Comparison of ENCODE assay signal across 9 cellular contexts in the genomic region with DNA sequence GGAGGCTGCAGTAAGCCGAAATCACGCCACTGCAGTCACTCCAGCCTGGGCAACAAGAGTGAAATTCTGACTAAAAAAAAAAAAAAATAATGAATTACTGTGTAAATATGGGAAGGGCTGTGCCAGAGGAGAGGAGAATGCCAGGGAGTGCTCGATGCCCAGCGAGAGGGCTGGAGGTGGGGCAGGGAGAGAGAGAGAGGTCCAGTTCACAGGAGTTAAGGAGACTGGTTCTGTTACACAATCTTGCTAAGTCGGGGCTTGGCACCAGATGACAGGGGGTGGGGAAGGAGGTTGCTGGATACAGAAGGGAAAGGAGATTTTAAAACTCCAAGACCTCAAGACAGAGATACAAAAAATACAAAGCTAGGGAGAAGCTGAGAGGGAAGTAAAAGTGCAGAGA. TPM values are rescaled to one million over a fixed set of nuclear protein-coding genes. Genes with fewer than 3 reads are reported as not detected.
DNase-seq lines count a peak whose midpoint lies in the region; ATAC-seq and TF ChIP-seq lines count a peak whose summit lies in the region.
"Had no signal": no experiment of that assay in that cellular context is flagged by ENCODE, and none has a peak within 500 bp of the region (broad histone marks: within the 10 kb centered on the region; RNA-seq: fewer than 3 reads in every experiment).

No MANE protein-coding gene starts in this region.

- H3K4me1 ChIP-seq in adipocyte (ENCODE audit: control insufficient read depth, insufficient read depth, low read length) (peaks cover 61% of the 10 kb centered on the region), right cardiac atrium (ENCODE audit: control insufficient read depth, insufficient read depth, low read length) (peaks cover 3% of the 10 kb centered on the region), spleen (peaks cover 18 to 65% (median 47%) of the 10 kb centered on the region in 6 donors)

- H3K9me3 ChIP-seq in adipocyte (ENCODE audit: control insufficient read depth, low read length) (no peaks in the 10 kb centered on the region), right cardiac atrium (ENCODE audit: control insufficient read depth, low read length) (no peaks in the 10 kb centered on the region), spleen (no peaks in the 10 kb centered on the region)

- no peak for TF ChIP-seq CTCF in spleen (IDR thresholded peaks at IDR 0.05 in 8 of 11, conservative IDR thresholded peaks at IDR 0.05 in 3 of 11)

- intact Hi-C loops in right cardiac atrium (cut with DNase I) (no loop called here), spleen (cut with DNase I; ENCODE audit: low total_unique reads) (no loop called here)

- H3K36me3 ChIP-seq in adipocyte (ENCODE audit: control insufficient read depth, insufficient read depth, low read length, severe bottlenecking): peaks cover 17% of the 10 kb centered on the region
- peaks cover 0 to 17% (median 0%) of the 10 kb centered on the region in 6 donors for H3K36me3 ChIP-seq in spleen

- ATAC-seq in right cardiac atrium (peak; percentile 43 to 55), GM19351 (IDR thresholded peaks at IDR 0.05; ENCODE audit: unreplicated experiment) (no peak), HG03521 (IDR thresholded peaks at IDR 0.05; ENCODE audit: unreplicated experiment) (no peak), GM21619 (IDR thresholded peaks at IDR 0.05; ENCODE audit: unreplicated experiment) (no peak)

- peak overlapping the region; percentile 86 for H3K9ac ChIP-seq in adipocyte (ENCODE audit: low read length)

- H3K27ac ChIP-seq in right cardiac atrium (ENCODE audit: low read length): no peak overlapping the region
- peak overlapping the region in 7 of 8 donors; percentile 24 to 89 (median 84) for H3K27ac ChIP-seq in spleen
- H3K27ac ChIP-seq: epithelial cell of prostate had no signal

- no peak for TF ChIP-seq POLR2A in spleen (IDR thresholded peaks at IDR 0.05)

- DNase-seq in GM03348 (ENCODE audit: low spot score) (peak; percentile 72), adipocyte (ENCODE audit: low read depth) (peak; percentile 66), right cardiac atrium (peak; percentile 74 to 89 (median 85)), spleen (no peak), glomerular visceral epithelial cell (ENCODE audit: extremely low spot score) (no peak)

- WGBS in right cardiac atrium: 35% methylated on average over 5 of the region's 5 CpGs
- 58 to 70% (median 59%) methylated on average over 5 of the region's 5 CpGs for WGBS in spleen, 5 donors

- no peaks in the 10 kb centered on the region for H3K27me3 ChIP-seq in adipocyte (replicated peaks; ENCODE audit: control insufficient read depth, insufficient read depth, low read length)
- H3K27me3 ChIP-seq in right cardiac atrium (ENCODE audit: control insufficient read depth, insufficient read depth): no peaks in the 10 kb centered on the region
- no peaks in the 10 kb centered on the region for H3K27me3 ChIP-seq in spleen (replicated peaks in 1 of 7)

- H3K4me3 ChIP-seq in adipocyte (ENCODE audit: low read length) (peak overlapping the region; percentile 84), right cardiac atrium (ENCODE audit: low read length) (peak overlapping the region; percentile 60), spleen (peak overlapping the region in 6 of 8 donors; percentile 23 to 67 (median 42))

RNA-seq across cellular contexts. Expression of a gene that starts 1.2 kb away (rescaled TPM):
- 10 to 100 TPM; 31.1 to 65.9 (median 58.5) TPM for total RNA-seq in right cardiac atrium
- 48.5 TPM for polyA plus RNA-seq in right cardiac atrium
- total RNA-seq in spleen: 100 to 1,000 TPM in 2 of 7 donors, 10 to 100 TPM in 5; 56.1 to 114 (median 90.3) TPM
- polyA plus RNA-seq in spleen: 10 to 100 TPM; 17.3 to 77.8 (median 47.5) TPM

RNA-seq across cellular contexts. Expression of a gene that starts 24.3 kb away (rescaled TPM):
- total RNA-seq in right cardiac atrium: 10 to 100 TPM; 20.3 to 23.1 (median 21.6) TPM
- polyA plus RNA-seq in right cardiac atrium: 13.7 TPM
- 10 to 100 TPM; 75.9 to 96.1 (median 92.2) TPM for total RNA-seq in spleen
- polyA plus RNA-seq in spleen: 10 to 100 TPM; 30.8 to 57.8 (median 40.3) TPM

RNA-seq across cellular contexts. Expression of a gene that starts 28.0 kb away (rescaled TPM):
- total RNA-seq in right cardiac atrium (100 to 1,000 TPM; 171 to 204 (median 188) TPM), spleen (100 to 1,000 TPM; 184 to 219 (median 201) TPM)
- polyA plus RNA-seq in right cardiac atrium (344 TPM), spleen (100 to 1,000 TPM; 320 to 371 (median 354) TPM)

RNA-seq across cellular contexts. Expression of a gene that starts 44.1 kb away (rescaled TPM):
- total RNA-seq in right cardiac atrium (10 to 100 TPM; 45.5 to 62.0 (median 52.0) TPM), spleen (10 to 100 TPM; 63.7 to 85.4 (median 69.5) TPM)
- polyA plus RNA-seq in right cardiac atrium (31.0 TPM), spleen (10 to 100 TPM; 25.6 to 41.4 (median 30.8) TPM)

Comparison
In these comparisons a context has a peak if more than half of its experiments do, and no peak if none do; other contexts are left out.
1. DNase-seq: peak in GM03348 (single experiment), adipocyte (single experiment) and right cardiac atrium (3 of 3); none in spleen (single experiment) and glomerular visceral epithelial cell (single experiment).
2. ATAC-seq: peak in right cardiac atrium (2 of 2); none in GM19351 (single experiment), HG03521 (single experiment) and GM21619 (single experiment).
3. Peak in every context shown above with its lines, with median percentiles within 50 percentile points of each other: H3K4me3 ChIP-seq.